ENCODE assay signal across 22 cellular contexts in genomic region chr14:64053694-64054669, GRCh38.
DNase-seq lines count a peak whose midpoint lies in the region; ATAC-seq and TF ChIP-seq lines count a peak whose summit lies in the region.
"Had no signal": no experiment of that assay in that cellular context is flagged by ENCODE, and none has a peak within 500 bp of the region (broad histone marks: within the 10 kb centered on the region; RNA-seq: fewer than 3 reads in every experiment).

No MANE protein-coding gene starts in this region.

- H3K36me3 ChIP-seq in ACC112 (ENCODE audit: insufficient read depth, low read length) (peaks cover 11% of the 10 kb centered on the region; the same call in 1 of the 2 replicates), left lung (peaks cover 0 to 29% of the 10 kb centered on the region in 2 donors)

- DNase-seq in LHCN-M2 (ENCODE audit: low read depth) (peak; percentile 63), left lung (no peak), activated gamma-delta T cell (lab: John Stamatoyannopoulos, UW) (no peak), HUDEP-2 (lab: John Stamatoyannopoulos, UW; ENCODE audit: unreplicated experiment in 76 of 76) (no peak), AG08396 (ENCODE audit: low spot score) (no peak)
- DNase-seq in central memory CD8-positive, alpha-beta T cell (ENCODE audit: low spot score in 2 of 2), result no peak
- no peak for DNase-seq in stimulated activated naive CD8-positive, alpha-beta T cell treated with anti-CD3 and anti-CD28 coated beads, Interleukin-15, Interleukin-2, amounts not matched to agents 100 U/mL and 50 U/mL, for 24 hours
- DNase-seq: activated CD4-positive, CD25-positive, alpha-beta regulatory T cell treated with anti-CD3 and anti-CD28 coated beads, Interleukin-2, amount 50 U/mL, for 72 hours; activated CD8-positive, alpha-beta memory T cell treated with anti-CD3 and anti-CD28 coated beads, Interleukin-2, amount 10 ng/mL, durations not matched to agents 7 days and 5 days; DND-41; effector memory CD4-positive, alpha-beta T cell; foreskin melanocyte; Kasumi-1; natural killer cell; NCI-H1694; NCI-H345; SIG-M5 had no signal

- H3K4me1 ChIP-seq in ACC112 (ENCODE audit: control insufficient read depth, insufficient read depth, low read length, unreplicated experiment) (peaks cover 15% of the 10 kb centered on the region), left lung (no peaks in the 10 kb centered on the region)
- H3K4me1 ChIP-seq: upper lobe of left lung had no signal

- no peak overlapping the region for H2AFZ ChIP-seq in ACC112 (ENCODE audit: low read length, unreplicated experiment)
- H2AFZ ChIP-seq: GM23338 had no signal

- ATAC-seq in central memory CD8-positive, alpha-beta T cell (replicated peaks; ENCODE audit: extremely low read depth, poor library complexity, severe bottlenecking), result no peak
- peak; percentile 91 for ATAC-seq in left lung
- ATAC-seq in stimulated activated naive CD8-positive, alpha-beta T cell treated with anti-CD3 and anti-CD28 coated beads, Interleukin-15, Interleukin-2, amounts not matched to agents 100 U/mL and 50 U/mL, for 24 hours, result no peak
- ATAC-seq: activated CD8-positive, alpha-beta memory T cell treated with anti-CD3 and anti-CD28 coated beads, Interleukin-2, amount 10 ng/mL, durations not matched to agents 7 days and 5 days; GM23338; natural killer cell; stimulated activated memory B cell treated with anti-CD40 and anti-IgM and Interleukin-4, amounts not matched to agents 10 μg/mL and 1 μg/mL and 100 μg/mL, for 72 hours had no signal

- H3K9me3 Mint-ChIP-seq in central memory CD8-positive, alpha-beta T cell, result no peaks in the 10 kb centered on the region
- H3K9me3 Mint-ChIP-seq: GM23338; natural killer cell; stimulated activated memory B cell treated with anti-CD40 and anti-IgM and Interleukin-4, amounts not matched to agents 10 μg/mL and 1 μg/mL and 100 μg/mL, for 72 hours had no signal

- no peaks in the 10 kb centered on the region for H3K27me3 Mint-ChIP-seq in central memory CD8-positive, alpha-beta T cell
- H3K27me3 Mint-ChIP-seq: activated CD8-positive, alpha-beta memory T cell treated with anti-CD3 and anti-CD28 coated beads, Interleukin-2, amount 10 ng/mL, durations not matched to agents 7 days and 5 days; progenitor cell of endocrine pancreas; stimulated activated memory B cell treated with anti-CD40 and anti-IgM and Interleukin-4, amounts not matched to agents 10 μg/mL and 1 μg/mL and 100 μg/mL, for 72 hours had no signal

- TF ChIP-seq CTCF in left lung (IDR thresholded peaks at IDR 0.05), result no peak

- H3K4me3 Mint-ChIP-seq in central memory CD8-positive, alpha-beta T cell, result no peak overlapping the region
- H3K4me3 Mint-ChIP-seq: activated CD8-positive, alpha-beta memory T cell treated with anti-CD3 and anti-CD28 coated beads, Interleukin-2, amount 10 ng/mL, durations not matched to agents 7 days and 5 days; GM23338; natural killer cell; stimulated activated memory B cell treated with anti-CD40 and anti-IgM and Interleukin-4, amounts not matched to agents 10 μg/mL and 1 μg/mL and 100 μg/mL, for 72 hours had no signal

- H3K27ac ChIP-seq in ACC112 (ENCODE audit: low read depth, low read length) (peak overlapping the region; percentile 47), left lung (no peak overlapping the region)
- H3K27ac ChIP-seq: upper lobe of left lung had no signal

- intact Hi-C loops in left lung (cut with DNase I), result no loop called here

- no peaks in the 10 kb centered on the region for H3K79me2 ChIP-seq in ACC112 (ENCODE audit: control insufficient read depth, insufficient read depth, low read length, unreplicated experiment)

- no peak overlapping the region for H3K4me3 ChIP-seq in ACC112 (ENCODE audit: low read depth, low read length)
- no peak overlapping the region for H3K4me3 ChIP-seq in left lung
- H3K4me3 ChIP-seq: GM23338, upper lobe of left lung had no signal

- peaks cover 12% of the 10 kb centered on the region for H3K4me1 Mint-ChIP-seq in central memory CD8-positive, alpha-beta T cell
- H3K4me1 Mint-ChIP-seq: activated CD8-positive, alpha-beta memory T cell treated with anti-CD3 and anti-CD28 coated beads, Interleukin-2, amount 10 ng/mL, durations not matched to agents 7 days and 5 days; stimulated activated memory B cell treated with anti-CD40 and anti-IgM and Interleukin-4, amounts not matched to agents 10 μg/mL and 1 μg/mL and 100 μg/mL, for 72 hours had no signal

- H3K27me3 ChIP-seq in ACC112 (ENCODE audit: insufficient read depth, low read length), result no peaks in the 10 kb centered on the region
- H3K27me3 ChIP-seq in left lung, result no peaks in the 10 kb centered on the region
- H3K27me3 ChIP-seq: upper lobe of left lung had no signal

- H3K9me3 ChIP-seq in left lung, result no peaks in the 10 kb centered on the region
- H3K9me3 ChIP-seq: upper lobe of left lung had no signal

- H3K36me3 Mint-ChIP-seq in central memory CD8-positive, alpha-beta T cell (ENCODE audit: insufficient read depth), result peaks cover 68% of the 10 kb centered on the region

- peak overlapping the region; percentile 38 for H3K27ac Mint-ChIP-seq in central memory CD8-positive, alpha-beta T cell (ENCODE audit: low read depth)
- H3K27ac Mint-ChIP-seq: activated CD8-positive, alpha-beta memory T cell treated with anti-CD3 and anti-CD28 coated beads, Interleukin-2, amount 10 ng/mL, durations not matched to agents 7 days and 5 days; GM23338; progenitor cell of endocrine pancreas; stimulated activated memory B cell treated with anti-CD40 and anti-IgM and Interleukin-4, amounts not matched to agents 10 μg/mL and 1 μg/mL and 100 μg/mL, for 72 hours had no signal
